Comparison of ENCODE assay signal across 10 cellular contexts in genomic region chr12:110289021-110289710, GRCh38. TPM values are rescaled to one million over a fixed set of nuclear protein-coding genes. Genes with fewer than 3 reads are reported as not detected.
DNase-seq lines count a peak whose midpoint lies in the region; ATAC-seq and TF ChIP-seq lines count a peak whose summit lies in the region.
"Had no signal": no experiment of that assay in that cellular context is flagged by ENCODE, and none has a peak within 500 bp of the region (broad histone marks: within the 10 kb centered on the region; RNA-seq: fewer than 3 reads in every experiment).

No MANE protein-coding gene starts in this region.

- H3K27me3 Mint-ChIP-seq in Calu3 (ENCODE audit: unreplicated experiment), result no peaks in the 10 kb centered on the region
- no peaks in the 10 kb centered on the region for H3K27me3 Mint-ChIP-seq in activated CD8-positive, alpha-beta T cell treated with anti-CD3 and anti-CD28 coated beads, Interleukin-2, amount 10 ng/mL, durations not matched to agents 7 days and 5 days (ENCODE audit: low read depth)

- in situ Hi-C loops in KBM-7 (cut with MboI; ENCODE audit: low pct_unique_long_range_greater_than_20kb, low sequenced_read_pairs), result no loop called here

- TF ChIP-seq CTCF in Calu3 (IDR thresholded peaks at IDR 0.05; ENCODE audit: unreplicated experiment), result no peak
- no peak for TF ChIP-seq CTCF in prostate gland (IDR thresholded peaks at IDR 0.05)

- TF ChIP-seq POLR2A in prostate gland (IDR thresholded peaks at IDR 0.05), result no peak

- BruUV-seq in Calu3 (replicated peaks; lab: Mats Ljungman, UMichigan), result no TSS peak

- 13% methylated on average over 3 of the region's 3 CpGs for WGBS in prostate gland

- peaks cover 0 to 10% of the 10 kb centered on the region in 2 donors for H3K36me3 ChIP-seq in prostate gland

- no peak for ATAC-seq in activated CD8-positive, alpha-beta T cell treated with anti-CD3 and anti-CD28 coated beads, Interleukin-2, amount 10 ng/mL, durations not matched to agents 7 days and 5 days
- peak; percentile 41 for ATAC-seq in Right ventricle myocardium superior (ENCODE audit: poor library complexity)

- peak overlapping the region; percentile 18 for H3K27ac Mint-ChIP-seq in Calu3 (ENCODE audit: unreplicated experiment)
- H3K27ac Mint-ChIP-seq in activated CD8-positive, alpha-beta T cell treated with anti-CD3 and anti-CD28 coated beads, Interleukin-2, amount 10 ng/mL, durations not matched to agents 7 days and 5 days, result peak overlapping the region; percentile 33

- POLR2A ChIA-PET in activated CD8-positive, alpha-beta T cell treated with anti-CD3 and anti-CD28 coated beads, Interleukin-2, amount 10 ng/mL, durations not matched to agents 7 days and 5 days (lab: Charles Lee), result interaction anchor here (0.9 kb wide), 1 partner anchor 9 kb away, joined by 3 read pairs; no protein-coding TSS in a partner anchor

- no peak for DNase-seq in Calu3
- no peak for DNase-seq in activated CD8-positive, alpha-beta T cell treated with anti-CD3 and anti-CD28 coated beads, Interleukin-2, amount 10 ng/mL, durations not matched to agents 7 days and 5 days
- no peak for DNase-seq in Right ventricle myocardium superior
- no peak for DNase-seq in prostate gland (ENCODE audit: low spot score)
- DNase-seq in KBM-7, result no peak
- no peak for DNase-seq in NCI-H748 (lab: John Stamatoyannopoulos, UW; ENCODE audit: unreplicated experiment)
- DNase-seq in LoVo (ENCODE audit: low spot score), result no peak
- no peak for DNase-seq in cerebellar cortex (ENCODE audit: low spot score)
- DNase-seq: NCI-H1436 had no signal

- no peaks in the 10 kb centered on the region for H3K27me3 ChIP-seq in prostate gland (replicated peaks; ENCODE audit: insufficient read depth)

- no peak overlapping the region for H3K4me3 Mint-ChIP-seq in Calu3 (ENCODE audit: low read depth, unreplicated experiment)
- no peak overlapping the region for H3K4me3 Mint-ChIP-seq in activated CD8-positive, alpha-beta T cell treated with anti-CD3 and anti-CD28 coated beads, Interleukin-2, amount 10 ng/mL, durations not matched to agents 7 days and 5 days

- CTCF ChIA-PET in Calu3 (lab: Charles Lee), result no interaction called here
- CTCF ChIA-PET in activated CD8-positive, alpha-beta T cell treated with anti-CD3 and anti-CD28 coated beads, Interleukin-2, amount 10 ng/mL, durations not matched to agents 7 days and 5 days (lab: Charles Lee), result no interaction called here

- H3K4me1 Mint-ChIP-seq in Calu3 (ENCODE audit: low read depth, unreplicated experiment), result peaks cover 34% of the 10 kb centered on the region
- H3K4me1 Mint-ChIP-seq in activated CD8-positive, alpha-beta T cell treated with anti-CD3 and anti-CD28 coated beads, Interleukin-2, amount 10 ng/mL, durations not matched to agents 7 days and 5 days (ENCODE audit: low read depth), result peaks cover 46% of the 10 kb centered on the region

- H3K36me3 Mint-ChIP-seq in Calu3 (ENCODE audit: insufficient read depth, unreplicated experiment), result peaks cover 99% of the 10 kb centered on the region
- peaks cover 73% of the 10 kb centered on the region for H3K36me3 Mint-ChIP-seq in activated CD8-positive, alpha-beta T cell treated with anti-CD3 and anti-CD28 coated beads, Interleukin-2, amount 10 ng/mL, durations not matched to agents 7 days and 5 days (ENCODE audit: low read depth)

- peak overlapping the region; percentile 8 to 20 for H3K27ac ChIP-seq in prostate gland

- no peaks in the 10 kb centered on the region for H3K9me3 ChIP-seq in prostate gland

- intact Hi-C loops in Calu3 (cut with micrococcal nuclease; ENCODE audit: unreplicated experiment), result loop anchor here (2.0 to 5.0 kb wide), 2 partner anchors 48 to 188 kb away; no protein-coding TSS in a partner anchor
- intact Hi-C loops in Right ventricle myocardium superior (cut with DNase I), result no loop called here
- intact Hi-C loops in prostate gland (cut with DNase I), result loop anchor here (10.0 kb wide), 1 partner anchor 136 kb away; no protein-coding TSS in a partner anchor

- H3K4me1 ChIP-seq in prostate gland (replicated peaks), result peaks cover 6% of the 10 kb centered on the region

- H3K9me3 Mint-ChIP-seq in Calu3 (ENCODE audit: low read depth, unreplicated experiment), result no peaks in the 10 kb centered on the region
- H3K9me3 Mint-ChIP-seq in activated CD8-positive, alpha-beta T cell treated with anti-CD3 and anti-CD28 coated beads, Interleukin-2, amount 10 ng/mL, durations not matched to agents 7 days and 5 days (ENCODE audit: insufficient read depth), result no peaks in the 10 kb centered on the region

- no peak overlapping the region for H3K4me3 ChIP-seq in prostate gland
- H3K4me3 ChIP-seq: lung had no signal

RNA-seq across cellular contexts. Expression of gene ATP2A2, which starts 8.1 kb away (rescaled TPM):
- total RNA-seq in Calu3 (2022) (388 and 437 TPM in 2 replicates), Right ventricle myocardium superior (3,087 TPM), prostate gland (100 to 1,000 TPM; 121 to 209 TPM)
- total RNA-seq in activated CD8-positive, alpha-beta T cell treated with anti-CD3 and anti-CD28 coated beads, Interleukin-2, amount 10 ng/mL, durations not matched to agents 7 days and 5 days, result 100 to 1,000 TPM; 130 to 132 TPM
